ENCODE assay signal across 14 cellular contexts in genomic region chr22:49958462-49958921, GRCh38. TPM values are rescaled to one million over a fixed set of nuclear protein-coding genes. Genes with fewer than 3 reads are reported as not detected.
DNase-seq lines count a peak whose midpoint lies in the region; ATAC-seq and TF ChIP-seq lines count a peak whose summit lies in the region.
"Had no signal": no experiment of that assay in that cellular context is flagged by ENCODE, and none has a peak within 500 bp of the region (broad histone marks: within the 10 kb centered on the region; RNA-seq: fewer than 3 reads in every experiment).

No MANE protein-coding gene starts in this region.

- peak overlapping the region; percentile 29 to 87 (median 77) for H3K4me3 Mint-ChIP-seq in CD8-positive, alpha-beta memory T cell

- no peak for ATAC-seq in HG02852 (IDR thresholded peaks at IDR 0.05; ENCODE audit: unreplicated experiment)
- ATAC-seq: gastroesophageal sphincter had no signal

- no peak overlapping the region for H3K27ac ChIP-seq in CD8-positive, alpha-beta memory T cell (ENCODE audit: low read depth, low read length)
- H3K27ac ChIP-seq in WERI-Rb-1 = peak overlapping the region; percentile 31; the same call in 1 of the 2 replicates
- peak overlapping the region; percentile 7 to 98 for H3K27ac ChIP-seq in right atrium auricular region

- H3K9me3 ChIP-seq in CD8-positive, alpha-beta memory T cell (ENCODE audit: low read length) = no peaks in the 10 kb centered on the region
- H3K9me3 ChIP-seq in WERI-Rb-1 (ENCODE audit: severe bottlenecking) (no peaks in the 10 kb centered on the region), right atrium auricular region (no peaks in the 10 kb centered on the region)
- H3K9me3 ChIP-seq: gastroesophageal sphincter had no signal

- H3K27me3 ChIP-seq in CD8-positive, alpha-beta memory T cell (ENCODE audit: insufficient read depth, low read length, poor library complexity, severe bottlenecking) = no peaks in the 10 kb centered on the region
- H3K27me3 ChIP-seq in WERI-Rb-1 (ENCODE audit: insufficient read depth, low read depth, severe bottlenecking) = no peaks in the 10 kb centered on the region
- no peaks in the 10 kb centered on the region for H3K27me3 ChIP-seq in right atrium auricular region
- H3K27me3 ChIP-seq: gastroesophageal sphincter had no signal

- CTCF ChIA-PET in CD8-positive, alpha-beta memory T cell (lab: Charles Lee) = no interaction called here

- H3K4me3 ChIP-seq in CD8-positive, alpha-beta memory T cell (ENCODE audit: low read length) = no peak overlapping the region
- no peak overlapping the region for H3K4me3 ChIP-seq in WERI-Rb-1 (ENCODE audit: low read depth, low read length)
- no peak overlapping the region for H3K4me3 ChIP-seq in right atrium auricular region

- no peak for DNase-seq in CD8-positive, alpha-beta memory T cell
- DNase-seq in WERI-Rb-1 = no peak
- no peak for DNase-seq in right atrium auricular region (ENCODE audit: low spot score)
- DNase-seq in posterior vena cava (ENCODE audit: low spot score) = peak; percentile 64
- no peak for DNase-seq in NCI-H2196 treated with DMSO at 0.1 percent for 48 hours (lab: John Stamatoyannopoulos, UW; ENCODE audit: unreplicated experiment)
- DNase-seq in NCI-H1092 (lab: John Stamatoyannopoulos, UW) = no peak
- DNase-seq: activated CD4-positive, alpha-beta T cell treated with anti-CD3 and anti-CD28 coated beads for 4 hours; anterior cingulate cortex; effector memory CD4-positive, alpha-beta T cell; KG1; NCI-H187 treated with DMSO at 0.1 percent for 48 hours had no signal

- peaks cover 0 to 5% of the 10 kb centered on the region in 2 donors for H3K27me3 Mint-ChIP-seq in CD8-positive, alpha-beta memory T cell

- POLR2A ChIA-PET in CD8-positive, alpha-beta memory T cell (lab: Charles Lee) = no interaction called here

- peaks cover 18% of the 10 kb centered on the region for H3K4me1 ChIP-seq in CD8-positive, alpha-beta memory T cell (ENCODE audit: insufficient read depth, low read length)
- peaks cover 0 to 57% of the 10 kb centered on the region in 2 donors for H3K4me1 ChIP-seq in right atrium auricular region

- H3K36me3 ChIP-seq in CD8-positive, alpha-beta memory T cell (ENCODE audit: insufficient read depth, low read length) = peaks cover 7% of the 10 kb centered on the region
- H3K36me3 ChIP-seq in WERI-Rb-1 = peaks cover 19% of the 10 kb centered on the region
- peaks cover 20% of the 10 kb centered on the region for H3K36me3 ChIP-seq in right atrium auricular region

- intact Hi-C loops in posterior vena cava (cut with DNase I) = no loop called here

- no peak for TF ChIP-seq CTCF in WERI-Rb-1 (IDR thresholded peaks at IDR 0.05; ENCODE audit: low read depth, low read length)
- no peak for TF ChIP-seq CTCF in right atrium auricular region (IDR thresholded peaks at IDR 0.05)

- peaks cover 0 to 16% (median 0%) of the 10 kb centered on the region in 3 donors for H3K36me3 Mint-ChIP-seq in CD8-positive, alpha-beta memory T cell

- peak overlapping the region in 6 of 8 donors; percentile 43 to 92 (median 90) for H3K27ac Mint-ChIP-seq in CD8-positive, alpha-beta memory T cell

- peaks cover 0 to 4% (median 0%) of the 10 kb centered on the region in 5 donors for H3K9me3 Mint-ChIP-seq in CD8-positive, alpha-beta memory T cell

- peaks cover 1 to 18% (median 7%) of the 10 kb centered on the region in 3 donors for H3K4me1 Mint-ChIP-seq in CD8-positive, alpha-beta memory T cell

RNA-seq across cellular contexts. Expression of gene PIM3, which starts 2.1 kb away (rescaled TPM):
- 100 to 1,000 TPM; 202 to 227 TPM for total RNA-seq in CD8-positive, alpha-beta memory T cell
- 39.3 TPM for polyA plus RNA-seq in CD8-positive, alpha-beta memory T cell
- 10 to 100 TPM; 64.5 to 66.9 TPM for total RNA-seq in right atrium auricular region
- 10 to 100 TPM; 29.9 to 37.2 TPM for total RNA-seq in posterior vena cava

RNA-seq across cellular contexts. Expression of gene CRELD2, which starts 40.1 kb away (rescaled TPM):
- 10 to 100 TPM; 49.4 to 50.7 TPM for total RNA-seq in CD8-positive, alpha-beta memory T cell
- 53.2 TPM for polyA plus RNA-seq in CD8-positive, alpha-beta memory T cell
- total RNA-seq in right atrium auricular region = 10 to 100 TPM; 16.1 to 28.5 TPM
- total RNA-seq in posterior vena cava = 10 to 100 TPM; 27.5 to 45.4 TPM

RNA-seq across cellular contexts. Expression of gene ALG12, which starts 40.3 kb away (rescaled TPM):
- total RNA-seq in CD8-positive, alpha-beta memory T cell = 10 to 100 TPM; 21.0 TPM
- polyA plus RNA-seq in CD8-positive, alpha-beta memory T cell = 21.8 TPM
- total RNA-seq in right atrium auricular region (10 to 100 TPM; 19.7 to 19.8 TPM), posterior vena cava (10 to 100 TPM in 1 of 2 donors, 1 to 10 TPM in 1; 8.9 to 11.7 TPM)

RNA-seq across cellular contexts. Expression of gene IL17REL, which starts 54.1 kb away (rescaled TPM):
- total RNA-seq in CD8-positive, alpha-beta memory T cell = under 1 TPM; 0.20 to 0.29 TPM
- polyA plus RNA-seq in CD8-positive, alpha-beta memory T cell = not detected
- not detected for total RNA-seq in right atrium auricular region
- total RNA-seq in posterior vena cava = not detected
- total RNA-seq: gastroesophageal sphincter, subcutaneous adipose tissue had no signal
